1 cellular context compared by ENCODE assay signal in genomic region chr11:10293423-10294288, GRCh38.
TF ChIP-seq lines count a peak whose summit lies in the region.

Gene SBF2 (minus strand): TSS chr11:10294219. CDS start chr11:10294069, 150 bp downstream.

TF ChIP-seq in HepG2, 621 proteins besides CTCF, POLR2A, EP300 and RAD21 (continued from another document):
- TF ChIP-seq ZNF142 (CRISPR knock-in tag; IDR thresholded peaks at IDR 0.05): no peak
- no peak for TF ChIP-seq ZNF75D (CRISPR knock-in tag; IDR thresholded peaks at IDR 0.05; ENCODE audit: borderline replicate concordance)
- TF ChIP-seq ZNF639 (CRISPR knock-in tag; conservative IDR thresholded peaks at IDR 0.05): peak; percentile 38; the same call in 1 of the 2 replicates
- TF ChIP-seq DMAP1 (CRISPR knock-in tag; IDR thresholded peaks at IDR 0.05): peak; percentile 56; the same call in 1 of the 2 replicates
- 0 out of 2 replicates have a peak, but pooled peaks have one; percentile 64 for TF ChIP-seq HIVEP1 (CRISPR knock-in tag; IDR thresholded peaks at IDR 0.05)
- no peak for TF ChIP-seq LBX2 (CRISPR knock-in tag; IDR thresholded peaks at IDR 0.05; ENCODE audit: borderline replicate concordance)
- 0 out of 2 replicates have a peak, but pooled peaks have one; percentile 52 for TF ChIP-seq HOXA9 (CRISPR knock-in tag; IDR thresholded peaks at IDR 0.05; ENCODE audit: borderline replicate concordance)
- TF ChIP-seq ZNF883 (CRISPR knock-in tag; IDR thresholded peaks at IDR 0.05; ENCODE audit: not compliant biosample characterization): no peak
- no peak for TF ChIP-seq SCMH1 (CRISPR knock-in tag; IDR thresholded peaks at IDR 0.05; ENCODE audit: borderline replicate concordance)
- TF ChIP-seq MTA3 (CRISPR knock-in tag; IDR thresholded peaks at IDR 0.05): no peak
- no peak for TF ChIP-seq ZNF83 (CRISPR knock-in tag; IDR thresholded peaks at IDR 0.05; ENCODE audit: borderline replicate concordance)
- TF ChIP-seq ZNF275 (CRISPR knock-in tag; IDR thresholded peaks at IDR 0.05; ENCODE audit: borderline replicate concordance): no peak
- no peak for TF ChIP-seq SKI (IDR thresholded peaks at IDR 0.05; ENCODE audit: partially characterized antibody)
- TF ChIP-seq ARHGAP35 (CRISPR knock-in tag; IDR thresholded peaks at IDR 0.05; ENCODE audit: borderline replicate concordance): 0 out of 2 replicates have a peak, but pooled peaks have one; percentile 50
- 0 out of 2 replicates have a peak, but pooled peaks have one; percentile 64 for TF ChIP-seq ZNF446 (CRISPR knock-in tag; IDR thresholded peaks at IDR 0.05)
- TF ChIP-seq NFIC (IDR thresholded peaks at IDR 0.05; ENCODE audit: low read length): no peak
- TF ChIP-seq CREM (IDR thresholded peaks at IDR 0.05): 0 out of 2 replicates have a peak, but pooled peaks have one; percentile 32
- TF ChIP-seq CREM (CRISPR knock-in tag; IDR thresholded peaks at IDR 0.05): no peak
- TF ChIP-seq RFXAP (CRISPR knock-in tag; IDR thresholded peaks at IDR 0.05; ENCODE audit: borderline replicate concordance): 0 out of 2 replicates have a peak, but pooled peaks have one; percentile 55
- TF ChIP-seq, protein P1, sequence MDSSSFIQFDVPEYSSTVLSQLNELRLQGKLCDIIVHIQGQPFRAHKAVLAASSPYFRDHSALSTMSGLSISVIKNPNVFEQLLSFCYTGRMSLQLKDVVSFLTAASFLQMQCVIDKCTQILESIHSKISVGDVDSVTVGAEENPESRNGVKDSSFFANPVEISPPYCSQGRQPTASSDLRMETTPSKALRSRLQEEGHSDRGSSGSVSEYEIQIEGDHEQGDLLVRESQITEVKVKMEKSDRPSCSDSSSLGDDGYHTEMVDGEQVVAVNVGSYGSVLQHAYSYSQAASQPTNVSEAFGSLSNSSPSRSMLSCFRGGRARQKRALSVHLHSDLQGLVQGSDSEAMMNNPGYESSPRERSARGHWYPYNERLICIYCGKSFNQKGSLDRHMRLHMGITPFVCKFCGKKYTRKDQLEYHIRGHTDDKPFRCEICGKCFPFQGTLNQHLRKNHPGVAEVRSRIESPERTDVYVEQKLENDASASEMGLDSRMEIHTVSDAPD (CRISPR knock-in tag; IDR thresholded peaks at IDR 0.05): 0 out of 2 replicates have a peak, but pooled peaks have one; percentile 11
- TF ChIP-seq ZBTB14 (CRISPR knock-in tag; IDR thresholded peaks at IDR 0.05): 0 out of 2 replicates have a peak, but pooled peaks have one; percentile 12
- TF ChIP-seq ZNF879 (CRISPR knock-in tag; IDR thresholded peaks at IDR 0.05): 0 out of 2 replicates have a peak, but pooled peaks have one; percentile 29
- TF ChIP-seq ZSCAN25 (CRISPR knock-in tag; IDR thresholded peaks at IDR 0.05): peak; percentile 80
- 0 out of 2 replicates have a peak, but pooled peaks have one; percentile 26 for TF ChIP-seq PPARG (CRISPR knock-in tag; conservative IDR thresholded peaks at IDR 0.05)
- TF ChIP-seq, protein P2, sequence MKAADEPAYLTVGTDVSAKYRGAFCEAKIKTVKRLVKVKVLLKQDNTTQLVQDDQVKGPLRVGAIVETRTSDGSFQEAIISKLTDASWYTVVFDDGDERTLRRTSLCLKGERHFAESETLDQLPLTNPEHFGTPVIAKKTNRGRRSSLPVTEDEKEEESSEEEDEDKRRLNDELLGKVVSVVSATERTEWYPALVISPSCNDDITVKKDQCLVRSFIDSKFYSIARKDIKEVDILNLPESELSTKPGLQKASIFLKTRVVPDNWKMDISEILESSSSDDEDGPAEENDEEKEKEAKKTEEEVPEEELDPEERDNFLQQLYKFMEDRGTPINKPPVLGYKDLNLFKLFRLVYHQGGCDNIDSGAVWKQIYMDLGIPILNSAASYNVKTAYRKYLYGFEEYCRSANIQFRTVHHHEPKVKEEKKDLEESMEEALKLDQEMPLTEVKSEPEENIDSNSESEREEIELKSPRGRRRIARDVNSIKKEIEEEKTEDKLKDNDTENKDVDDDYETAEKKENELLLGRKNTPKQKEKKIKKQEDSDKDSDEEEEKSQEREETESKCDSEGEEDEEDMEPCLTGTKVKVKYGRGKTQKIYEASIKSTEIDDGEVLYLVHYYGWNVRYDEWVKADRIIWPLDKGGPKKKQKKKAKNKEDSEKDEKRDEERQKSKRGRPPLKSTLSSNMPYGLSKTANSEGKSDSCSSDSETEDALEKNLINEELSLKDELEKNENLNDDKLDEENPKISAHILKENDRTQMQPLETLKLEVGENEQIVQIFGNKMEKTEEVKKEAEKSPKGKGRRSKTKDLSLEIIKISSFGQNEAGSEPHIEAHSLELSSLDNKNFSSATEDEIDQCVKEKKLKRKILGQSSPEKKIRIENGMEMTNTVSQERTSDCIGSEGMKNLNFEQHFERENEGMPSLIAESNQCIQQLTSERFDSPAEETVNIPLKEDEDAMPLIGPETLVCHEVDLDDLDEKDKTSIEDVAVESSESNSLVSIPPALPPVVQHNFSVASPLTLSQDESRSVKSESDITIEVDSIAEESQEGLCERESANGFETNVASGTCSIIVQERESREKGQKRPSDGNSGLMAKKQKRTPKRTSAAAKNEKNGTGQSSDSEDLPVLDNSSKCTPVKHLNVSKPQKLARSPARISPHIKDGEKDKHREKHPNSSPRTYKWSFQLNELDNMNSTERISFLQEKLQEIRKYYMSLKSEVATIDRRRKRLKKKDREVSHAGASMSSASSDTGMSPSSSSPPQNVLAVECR (CRISPR knock-in tag; IDR thresholded peaks at IDR 0.05; ENCODE audit: borderline replicate concordance): 0 out of 2 replicates have a peak, but pooled peaks have one; percentile 12
- peak; percentile 38; the same call in 1 of the 2 replicates for TF ChIP-seq ZNF232 (CRISPR knock-in tag; IDR thresholded peaks at IDR 0.05; ENCODE audit: borderline replicate concordance)
- TF ChIP-seq SRSF1 (optimal IDR thresholded peaks at IDR 0.05; ENCODE audit: low read depth, low read length): no peak
- no peak for TF ChIP-seq GABPA (IDR thresholded peaks at IDR 0.05; ENCODE audit: low read depth, low read length)
- no peak for TF ChIP-seq GABPA (CRISPR knock-in tag; IDR thresholded peaks at IDR 0.05; ENCODE audit: low read depth)
- no peak for TF ChIP-seq ZNF367 (CRISPR knock-in tag; IDR thresholded peaks at IDR 0.05; ENCODE audit: borderline replicate concordance)
- peak; percentile 78; the same call in 1 of the 2 replicates for TF ChIP-seq SIN3A (IDR thresholded peaks at IDR 0.05; ENCODE audit: borderline replicate concordance, low read depth, low read length)
- no peak for TF ChIP-seq ONECUT2 (CRISPR knock-in tag; IDR thresholded peaks at IDR 0.05)
- no peak for TF ChIP-seq ZMYM2 (CRISPR knock-in tag; IDR thresholded peaks at IDR 0.05)
- peak; percentile 85 for TF ChIP-seq ZBTB7B (CRISPR knock-in tag; IDR thresholded peaks at IDR 0.05)
- TF ChIP-seq MEIS2 (CRISPR knock-in tag; IDR thresholded peaks at IDR 0.05): peak; percentile 28; the same call in 1 of the 2 replicates
- no peak for TF ChIP-seq ZNF501 (CRISPR knock-in tag; IDR thresholded peaks at IDR 0.05)
- TF ChIP-seq, protein P3, sequence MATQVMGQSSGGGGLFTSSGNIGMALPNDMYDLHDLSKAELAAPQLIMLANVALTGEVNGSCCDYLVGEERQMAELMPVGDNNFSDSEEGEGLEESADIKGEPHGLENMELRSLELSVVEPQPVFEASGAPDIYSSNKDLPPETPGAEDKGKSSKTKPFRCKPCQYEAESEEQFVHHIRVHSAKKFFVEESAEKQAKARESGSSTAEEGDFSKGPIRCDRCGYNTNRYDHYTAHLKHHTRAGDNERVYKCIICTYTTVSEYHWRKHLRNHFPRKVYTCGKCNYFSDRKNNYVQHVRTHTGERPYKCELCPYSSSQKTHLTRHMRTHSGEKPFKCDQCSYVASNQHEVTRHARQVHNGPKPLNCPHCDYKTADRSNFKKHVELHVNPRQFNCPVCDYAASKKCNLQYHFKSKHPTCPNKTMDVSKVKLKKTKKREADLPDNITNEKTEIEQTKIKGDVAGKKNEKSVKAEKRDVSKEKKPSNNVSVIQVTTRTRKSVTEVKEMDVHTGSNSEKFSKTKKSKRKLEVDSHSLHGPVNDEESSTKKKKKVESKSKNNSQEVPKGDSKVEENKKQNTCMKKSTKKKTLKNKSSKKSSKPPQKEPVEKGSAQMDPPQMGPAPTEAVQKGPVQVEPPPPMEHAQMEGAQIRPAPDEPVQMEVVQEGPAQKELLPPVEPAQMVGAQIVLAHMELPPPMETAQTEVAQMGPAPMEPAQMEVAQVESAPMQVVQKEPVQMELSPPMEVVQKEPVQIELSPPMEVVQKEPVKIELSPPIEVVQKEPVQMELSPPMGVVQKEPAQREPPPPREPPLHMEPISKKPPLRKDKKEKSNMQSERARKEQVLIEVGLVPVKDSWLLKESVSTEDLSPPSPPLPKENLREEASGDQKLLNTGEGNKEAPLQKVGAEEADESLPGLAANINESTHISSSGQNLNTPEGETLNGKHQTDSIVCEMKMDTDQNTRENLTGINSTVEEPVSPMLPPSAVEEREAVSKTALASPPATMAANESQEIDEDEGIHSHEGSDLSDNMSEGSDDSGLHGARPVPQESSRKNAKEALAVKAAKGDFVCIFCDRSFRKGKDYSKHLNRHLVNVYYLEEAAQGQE (IDR thresholded peaks at IDR 0.05; ENCODE audit: borderline replicate concordance in 1 of 2, low read depth in 1 of 2, low read length in 2 of 2): peak in 1 of 2 experiments; percentile 4; a peak in 1 of 4 replicates
- peak; percentile 33; the same call in 1 of the 2 replicates for TF ChIP-seq RXRB (CRISPR knock-in tag; IDR thresholded peaks at IDR 0.05; ENCODE audit: borderline replicate concordance)
- TF ChIP-seq BHLHE40 (IDR thresholded peaks at IDR 0.05; ENCODE audit: low read length): no peak; the same call in 1 of the 2 replicates
- no peak for TF ChIP-seq ZKSCAN1 (IDR thresholded peaks at IDR 0.05; ENCODE audit: low read length)
- no peak for TF ChIP-seq SIN3B (IDR thresholded peaks at IDR 0.05; ENCODE audit: low read length)
- TF ChIP-seq SIX1 (CRISPR knock-in tag; IDR thresholded peaks at IDR 0.05; ENCODE audit: borderline replicate concordance): no peak
